Comparison of ENCODE assay signal across 9 cellular contexts in the genomic region with DNA sequence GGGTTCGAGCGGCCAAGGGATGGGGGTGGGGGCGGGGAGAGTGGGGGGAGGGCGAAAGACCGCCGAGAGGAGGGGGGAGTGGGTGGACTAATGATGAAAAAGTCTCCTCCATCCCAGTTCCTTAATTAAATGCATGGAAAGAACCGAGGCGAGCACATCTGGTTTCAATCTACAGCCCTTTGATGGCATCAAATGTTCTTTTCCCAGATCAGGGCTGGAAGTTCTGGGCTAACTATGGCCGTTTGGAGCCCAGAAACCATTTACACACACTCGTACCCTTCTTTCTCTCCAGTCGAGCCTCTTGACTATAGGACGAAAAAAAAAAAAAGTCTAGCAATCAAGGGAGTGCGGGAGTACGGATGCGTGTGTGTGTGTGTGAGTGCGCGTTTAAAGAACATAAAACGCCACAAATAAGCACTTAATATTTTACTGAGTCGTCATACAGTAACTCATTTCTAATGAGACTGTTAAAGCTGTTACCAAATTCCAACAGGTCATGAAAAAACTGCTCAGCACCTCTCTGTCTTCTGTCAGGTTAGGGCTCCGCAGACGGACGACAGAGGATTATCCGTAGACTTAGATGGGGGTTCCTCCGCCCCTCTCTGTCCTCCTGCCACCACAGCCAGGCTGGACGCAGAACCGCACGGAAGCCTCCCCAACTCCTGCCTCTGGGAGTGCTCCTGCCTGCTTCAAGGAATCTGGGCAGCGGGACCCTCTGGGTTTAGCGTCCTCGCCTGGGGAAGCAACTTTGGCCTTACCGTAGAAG. TPM values are rescaled to one million over a fixed set of nuclear protein-coding genes. Genes with fewer than 3 reads are reported as not detected.
DNase-seq lines count a peak whose midpoint lies in the region; ATAC-seq and TF ChIP-seq lines count a peak whose summit lies in the region.
"Had no signal": no experiment of that assay in that cellular context is flagged by ENCODE, and none has a peak within 500 bp of the region (broad histone marks: within the 10 kb centered on the region; RNA-seq: fewer than 3 reads in every experiment).

No MANE protein-coding gene starts in this region.

- peaks cover 7% of the 10 kb centered on the region for H3K9me3 Mint-ChIP-seq in glutamatergic neuron (ENCODE audit: unreplicated experiment)
- H3K9me3 Mint-ChIP-seq in activated CD4-positive, alpha-beta T cell treated with anti-CD3 and anti-CD28 coated beads, Interleukin-2, amount 10 ng/mL, durations not matched to agents 24 days and 14 days = peaks cover 9% of the 10 kb centered on the region
- H3K9me3 Mint-ChIP-seq: memory B cell had no signal

- H3K27me3 ChIP-seq in rectal smooth muscle tissue (ENCODE audit: control insufficient read depth, insufficient read depth, low read length) (peaks cover 34% of the 10 kb centered on the region), right lobe of liver (peaks cover 0 to 43% of the 10 kb centered on the region in 2 donors)

- no peak for ATAC-seq in esophagus mucosa
- ATAC-seq in right lobe of liver = no peak

- intact Hi-C loops in activated CD4-positive, alpha-beta T cell treated with anti-CD3 and anti-CD28 coated beads, Interleukin-2, amount 10 ng/mL, durations not matched to agents 24 days and 14 days (cut with micrococcal nuclease) = loop anchor here (10.0 kb wide), 1 partner anchor 737 kb away; no protein-coding TSS in a partner anchor
- intact Hi-C loops in right lobe of liver (cut with DNase I) = no loop called here

- H3K27ac ChIP-seq in rectal smooth muscle tissue (ENCODE audit: low read depth, low read length) (no peak overlapping the region), right lobe of liver (no peak overlapping the region)

- no peaks in the 10 kb centered on the region for H3K36me3 Mint-ChIP-seq in glutamatergic neuron (ENCODE audit: unreplicated experiment)
- peaks cover 3% of the 10 kb centered on the region for H3K36me3 Mint-ChIP-seq in activated CD4-positive, alpha-beta T cell treated with anti-CD3 and anti-CD28 coated beads, Interleukin-2, amount 10 ng/mL, durations not matched to agents 24 days and 14 days (ENCODE audit: low read depth)
- H3K36me3 Mint-ChIP-seq: memory B cell had no signal

- H3K4me1 ChIP-seq in rectal smooth muscle tissue (ENCODE audit: control insufficient read depth, insufficient read depth, low read length) = peaks cover 6% of the 10 kb centered on the region
- H3K4me1 ChIP-seq in right lobe of liver = peaks cover 0 to 22% (median 0%) of the 10 kb centered on the region in 4 donors

- H3K4me3 ChIP-seq in rectal smooth muscle tissue (ENCODE audit: low read length) = peak overlapping the region; percentile 50
- H3K4me3 ChIP-seq in right lobe of liver = no peak overlapping the region

- no peaks in the 10 kb centered on the region for H3K9me3 ChIP-seq in right lobe of liver

- peaks cover 28% of the 10 kb centered on the region for H3K27me3 Mint-ChIP-seq in glutamatergic neuron (ENCODE audit: unreplicated experiment)
- H3K27me3 Mint-ChIP-seq in activated CD4-positive, alpha-beta T cell treated with anti-CD3 and anti-CD28 coated beads, Interleukin-2, amount 10 ng/mL, durations not matched to agents 24 days and 14 days = peaks cover 79% of the 10 kb centered on the region

- no peak for TF ChIP-seq CTCF in glutamatergic neuron (IDR thresholded peaks at IDR 0.05; ENCODE audit: partially characterized antibody, unreplicated experiment)
- TF ChIP-seq CTCF in right lobe of liver (IDR thresholded peaks at IDR 0.05) = no peak

- no peak overlapping the region for H3K9ac ChIP-seq in rectal smooth muscle tissue (ENCODE audit: low read length)

- WGBS in right lobe of liver (ENCODE audit: insufficient coverage, low coverage, low lambda C conversion rate, missing lambda C conversion rate) = 2% methylated on average over 25 of the region's 31 CpGs

- peak overlapping the region; percentile 30 for H3K4me3 Mint-ChIP-seq in glutamatergic neuron (ENCODE audit: unreplicated experiment)
- H3K4me3 Mint-ChIP-seq in activated CD4-positive, alpha-beta T cell treated with anti-CD3 and anti-CD28 coated beads, Interleukin-2, amount 10 ng/mL, durations not matched to agents 24 days and 14 days = no peak overlapping the region
- H3K4me3 Mint-ChIP-seq: memory B cell had no signal

- H3K27ac Mint-ChIP-seq in glutamatergic neuron (ENCODE audit: unreplicated experiment) = no peak overlapping the region
- no peak overlapping the region for H3K27ac Mint-ChIP-seq in activated CD4-positive, alpha-beta T cell treated with anti-CD3 and anti-CD28 coated beads, Interleukin-2, amount 10 ng/mL, durations not matched to agents 24 days and 14 days
- H3K27ac Mint-ChIP-seq: memory B cell had no signal

- peak; percentile 44 for DNase-seq in DMS114 treated with DMSO at 0.1 percent for 48 hours (lab: John Stamatoyannopoulos, UW; ENCODE audit: unreplicated experiment)
- peak; percentile 59 for DNase-seq in RPMI7951 (ENCODE audit: low read depth)
- DNase-seq in glutamatergic neuron = no peak
- DNase-seq in activated CD4-positive, alpha-beta T cell treated with anti-CD3 and anti-CD28 coated beads, Interleukin-2, amount 10 ng/mL, durations not matched to agents 24 days and 14 days = no peak
- DNase-seq in right lobe of liver = no peak
- no peak for DNase-seq in activated CD8-positive, alpha-beta memory T cell treated with anti-CD3 and anti-CD28 coated beads for 24 hours

- H3K36me3 ChIP-seq in rectal smooth muscle tissue (ENCODE audit: control insufficient read depth, insufficient read depth, low read length) (no peaks in the 10 kb centered on the region), right lobe of liver (no peaks in the 10 kb centered on the region)

- TF ChIP-seq POLR2A in right lobe of liver (IDR thresholded peaks at IDR 0.05) = no peak

- H3K4me1 Mint-ChIP-seq in glutamatergic neuron (ENCODE audit: low read depth, unreplicated experiment) = peaks cover 12% of the 10 kb centered on the region
- H3K4me1 Mint-ChIP-seq in activated CD4-positive, alpha-beta T cell treated with anti-CD3 and anti-CD28 coated beads, Interleukin-2, amount 10 ng/mL, durations not matched to agents 24 days and 14 days = peaks cover 5% of the 10 kb centered on the region

RNA-seq across cellular contexts. Expression of a gene that starts 2.1 kb away (rescaled TPM):
- 41.5 and 52.6 TPM in 2 replicates for total RNA-seq in RPMI7951 (2014; rRNA removed; shearing (Covaris generic))
- total RNA-seq in glutamatergic neuron (ENCODE audit: unreplicated experiment) = not detected
- total RNA-seq in esophagus mucosa = 2.9 TPM
- total RNA-seq in activated CD4-positive, alpha-beta T cell treated with anti-CD3 and anti-CD28 coated beads, Interleukin-2, amount 10 ng/mL, durations not matched to agents 24 days and 14 days = not detected in 2 replicates
- total RNA-seq in right lobe of liver = under 1 TPM; 0.05 to 0.55 (median 0.18) TPM

Comparison
In these comparisons a context has a peak if more than half of its experiments do, and no peak if none do; other contexts are left out.
1. DNase-seq: peak in DMS114 treated with DMSO at 0.1 percent for 48 hours (single experiment) and RPMI7951 (single experiment); none in glutamatergic neuron (single experiment), activated CD4-positive, alpha-beta T cell treated with anti-CD3 and anti-CD28 coated beads, Interleukin-2, amount 10 ng/mL, durations not matched to agents 24 days and 14 days (single experiment), right lobe of liver (0 of 3) and activated CD8-positive, alpha-beta memory T cell treated with anti-CD3 and anti-CD28 coated beads for 24 hours (single experiment).
2. RNA of a gene that starts 2.1 kb away (total RNA-seq): 41.5 to 52.6 TPM in RPMI7951; 2.9 TPM in esophagus mucosa (single experiment), 0.05 to 0.55 TPM in right lobe of liver, not detected in glutamatergic neuron (single experiment) and not detected in activated CD4-positive, alpha-beta T cell treated with anti-CD3 and anti-CD28 coated beads, Interleukin-2, amount 10 ng/mL, durations not matched to agents 24 days and 14 days; every median in the first group is over 10 times any median in the second.